18 cellular contexts compared by ENCODE assay signal in the genomic region with DNA sequence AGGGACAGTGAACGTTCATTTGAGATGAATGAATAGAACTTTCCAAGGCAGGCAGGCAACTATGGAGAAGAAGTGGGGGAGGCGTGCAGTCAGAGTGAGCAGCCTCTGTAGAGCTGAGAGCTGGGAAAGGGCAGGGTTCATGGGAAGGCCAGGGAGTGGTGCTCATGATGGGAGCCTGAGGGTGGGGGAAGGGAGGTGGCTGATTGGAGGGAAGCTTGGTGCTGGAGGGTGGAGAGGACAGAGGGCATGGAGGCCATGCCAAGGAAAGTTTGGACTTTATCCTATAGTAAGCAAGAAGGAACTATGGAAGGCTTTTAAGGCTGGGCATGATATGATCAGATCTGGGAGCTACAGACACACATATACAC. TPM values are rescaled to one million over a fixed set of nuclear protein-coding genes. Genes with fewer than 3 reads are reported as not detected.
DNase-seq lines count a peak whose midpoint lies in the region; ATAC-seq and TF ChIP-seq lines count a peak whose summit lies in the region.
"Had no signal": no experiment of that assay in that cellular context is flagged by ENCODE, and none has a peak within 500 bp of the region (broad histone marks: within the 10 kb centered on the region; RNA-seq: fewer than 3 reads in every experiment).

No MANE protein-coding gene starts in this region.

- 84% methylated on average over 2 of the region's 2 CpGs for WGBS in esophagus muscularis mucosa
- WGBS in tibial nerve, 2 donors, result 29 to 36% methylated on average over 2 of the region's 2 CpGs

- H3K27me3 ChIP-seq in Peyer's patch (no peaks in the 10 kb centered on the region), esophagus muscularis mucosa (no peaks in the 10 kb centered on the region), tibial nerve (no peaks in the 10 kb centered on the region)
- H3K27me3 ChIP-seq: MG63, thyroid gland had no signal

- H3K27ac ChIP-seq in Peyer's patch (peak overlapping the region in 3 of 4 donors; percentile 72 to 93 (median 87)), esophagus muscularis mucosa (replicated peaks in 1 of 4) (peak overlapping the region in 3 of 4 donors; percentile 40 to 77 (median 75)), tibial nerve (peak overlapping the region in 3 of 4 donors; percentile 80 to 94 (median 90))

- TF ChIP-seq POLR2A in Peyer's patch (IDR thresholded peaks at IDR 0.05) (peak in 1 of 2 donors; percentile 45), esophagus muscularis mucosa (IDR thresholded peaks at IDR 0.05; ENCODE audit: low read depth) (no peak), tibial nerve (IDR thresholded peaks at IDR 0.05) (no peak)

- H3K9me3 Mint-ChIP-seq in nephron (no peaks in the 10 kb centered on the region), immature natural killer cell (no peaks in the 10 kb centered on the region)
- no peaks in the 10 kb centered on the region for H3K9me3 Mint-ChIP-seq in activated naive CD4-positive, alpha-beta T cell treated with anti-CD3 and anti-CD28 coated beads, Interleukin-2, amount 50 U/mL, for 72 hours
- H3K9me3 Mint-ChIP-seq: activated naive CD4-positive, alpha-beta T cell treated with anti-CD3 and anti-CD28 coated beads for 36 hours; H9 had no signal

- intact Hi-C loops in esophagus muscularis mucosa (cut with DNase I), result no loop called here

- H3K4me3 ChIP-seq in Peyer's patch, result peak overlapping the region in 2 of 4 donors; percentile 36 to 37
- no peak overlapping the region for H3K4me3 ChIP-seq in esophagus muscularis mucosa
- no peak overlapping the region for H3K4me3 ChIP-seq in tibial nerve
- H3K4me3 ChIP-seq: MG63, thyroid gland had no signal

- H3K27me3 Mint-ChIP-seq in nephron (ENCODE audit: low read depth) (no peaks in the 10 kb centered on the region), immature natural killer cell (ENCODE audit: low read depth in 3 of 3) (peaks cover 0 to 8% (median 2%) of the 10 kb centered on the region in 3 donors)

- peak overlapping the region in 2 of 3 experiments; percentile 36 to 43 for H3K4me3 Mint-ChIP-seq in nephron
- H3K4me3 Mint-ChIP-seq in immature natural killer cell, result no peak overlapping the region
- H3K4me3 Mint-ChIP-seq: activated naive CD4-positive, alpha-beta T cell treated with anti-CD3 and anti-CD28 coated beads for 36 hours; H9 had no signal

- peak overlapping the region; percentile 91 to 99 (median 99) for H3K27ac Mint-ChIP-seq in nephron
- no peak overlapping the region for H3K27ac Mint-ChIP-seq in immature natural killer cell
- no peak overlapping the region for H3K27ac Mint-ChIP-seq in activated naive CD4-positive, alpha-beta T cell treated with anti-CD3 and anti-CD28 coated beads, Interleukin-2, amount 50 U/mL, for 72 hours
- H3K27ac Mint-ChIP-seq: activated naive CD4-positive, alpha-beta T cell treated with anti-CD3 and anti-CD28 coated beads for 36 hours had no signal

- H3K36me3 Mint-ChIP-seq in nephron (ENCODE audit: low read depth) (no peaks in the 10 kb centered on the region), immature natural killer cell (no peaks in the 10 kb centered on the region)
- H3K36me3 Mint-ChIP-seq in activated naive CD4-positive, alpha-beta T cell treated with anti-CD3 and anti-CD28 coated beads, Interleukin-2, amount 50 U/mL, for 72 hours, result no peaks in the 10 kb centered on the region

- DNase-seq in Peyer's patch (peak in 2 of 3 donors; percentile 92 to 94), esophagus muscularis mucosa (ENCODE audit: extremely low spot score) (no peak), tibial nerve (ENCODE audit: low spot score in 2 of 2) (no peak), immature natural killer cell (no peak)
- no peak for DNase-seq in activated naive CD4-positive, alpha-beta T cell treated with anti-CD3 and anti-CD28 coated beads, Interleukin-2, amount 50 U/mL, for 72 hours (ENCODE audit: low spot score in 2 of 2)
- DNase-seq in activated CD8-positive, alpha-beta memory T cell treated with anti-CD3 and anti-CD28 coated beads, Interleukin-2, amount 50 U/mL, for 48 hours, result no peak
- DNase-seq: activated CD8-positive, alpha-beta memory T cell treated with anti-CD3 and anti-CD28 coated beads, Interleukin-2, amount 50 U/mL, for 4 hours; activated naive CD4-positive, alpha-beta T cell treated with anti-CD3 and anti-CD28 coated beads for 36 hours; DMS79; H9; NCI-H1694 treated with DMSO at 0.1 percent for 48 hours; SHP77 treated with DMSO at 0.1 percent for 48 hours; stimulated activated CD4-positive, alpha-beta T cell treated with anti-CD3 and anti-CD28 coated beads, Interleukin-4, amount 100 ng/mL, for 4 hours; T-helper 2 cell; thyroid gland had no signal

- H3K9me3 ChIP-seq in Peyer's patch, result no peaks in the 10 kb centered on the region
- no peaks in the 10 kb centered on the region for H3K9me3 ChIP-seq in esophagus muscularis mucosa
- H3K9me3 ChIP-seq in tibial nerve, result no peaks in the 10 kb centered on the region
- H3K9me3 ChIP-seq: MG63, thyroid gland had no signal

- no peak for ATAC-seq in GM21528 (IDR thresholded peaks at IDR 0.05; ENCODE audit: low FRiP score, unreplicated experiment)
- no peak for ATAC-seq in activated naive CD4-positive, alpha-beta T cell treated with anti-CD3 and anti-CD28 coated beads, Interleukin-2, amount 50 U/mL, for 72 hours

- H3K4me1 ChIP-seq in Peyer's patch, result peaks cover 0 to 51% (median 14%) of the 10 kb centered on the region in 4 donors
- H3K4me1 ChIP-seq in esophagus muscularis mucosa, result peaks cover 35 to 42% (median 39%) of the 10 kb centered on the region in 4 donors
- H3K4me1 ChIP-seq in tibial nerve, result peaks cover 0 to 50% (median 42%) of the 10 kb centered on the region in 4 donors

- H3K4me1 Mint-ChIP-seq in nephron (peaks cover 54% of the 10 kb centered on the region), immature natural killer cell (no peaks in the 10 kb centered on the region)

- H3K36me3 ChIP-seq in Peyer's patch (no peaks in the 10 kb centered on the region), esophagus muscularis mucosa (no peaks in the 10 kb centered on the region), tibial nerve (no peaks in the 10 kb centered on the region)
- H3K36me3 ChIP-seq: MG63, thyroid gland had no signal

- TF ChIP-seq EP300 in esophagus muscularis mucosa (IDR thresholded peaks at IDR 0.05) (no peak), tibial nerve (IDR thresholded peaks at IDR 0.05) (no peak)

- no peak for TF ChIP-seq CTCF in Peyer's patch (IDR thresholded peaks at IDR 0.05)
- no peak for TF ChIP-seq CTCF in esophagus muscularis mucosa (IDR thresholded peaks at IDR 0.05)
- no peak for TF ChIP-seq CTCF in nephron (IDR thresholded peaks at IDR 0.05; ENCODE audit: unreplicated experiment in 3 of 3)
- TF ChIP-seq CTCF in tibial nerve (IDR thresholded peaks at IDR 0.05), result no peak

RNA-seq across cellular contexts. Expression of a gene that starts 47.6 kb away (rescaled TPM):
- total RNA-seq in Peyer's patch (10 to 100 TPM; 17.8 to 56.1 (median 31.5) TPM), esophagus muscularis mucosa (10 to 100 TPM; 12.3 to 20.2 (median 17.5) TPM), tibial nerve (10 to 100 TPM; 13.8 to 33.4 (median 22.4) TPM)
- polyA plus RNA-seq in immature natural killer cell, result under 1 TPM in 2 of 3 donors, not detected in 1; 0.39 to 0.80 TPM
- total RNA-seq in activated naive CD4-positive, alpha-beta T cell treated with anti-CD3 and anti-CD28 coated beads, Interleukin-2, amount 50 U/mL, for 72 hours, result 1 to 10 TPM; 1.0 to 1.2 TPM

Comparison
In these comparisons a context has a peak if more than half of its experiments do, and no peak if none do; other contexts are left out.
1. DNase-seq: peak in Peyer's patch (2 of 3); none in esophagus muscularis mucosa (single experiment), tibial nerve (0 of 2), immature natural killer cell (0 of 3), activated naive CD4-positive, alpha-beta T cell treated with anti-CD3 and anti-CD28 coated beads, Interleukin-2, amount 50 U/mL, for 72 hours (0 of 2) and activated CD8-positive, alpha-beta memory T cell treated with anti-CD3 and anti-CD28 coated beads, Interleukin-2, amount 50 U/mL, for 48 hours (single experiment).
2. H3K27ac Mint-ChIP-seq: peak in nephron (3 of 3); none in immature natural killer cell (0 of 6) and activated naive CD4-positive, alpha-beta T cell treated with anti-CD3 and anti-CD28 coated beads, Interleukin-2, amount 50 U/mL, for 72 hours (0 of 2).
3. H3K4me3 Mint-ChIP-seq: peak in nephron (2 of 3); none in immature natural killer cell (0 of 5).
4. RNA of a gene that starts 47.6 kb away (total RNA-seq): 17.8 to 56.1 TPM in Peyer's patch, 13.8 to 33.4 TPM in tibial nerve and 12.3 to 20.2 TPM in esophagus muscularis mucosa; 1.0 to 1.2 TPM in activated naive CD4-positive, alpha-beta T cell treated with anti-CD3 and anti-CD28 coated beads, Interleukin-2, amount 50 U/mL, for 72 hours; every median in the first group is over 4 times any median in the second.
5. Peak in every context shown above with its lines, with median percentiles within 50 percentile points of each other: H3K27ac ChIP-seq.